In genomic region chr2:230809677-230810251, GRCh38 we compare ENCODE assay signal across 19 cellular contexts. TPM values are rescaled to one million over a fixed set of nuclear protein-coding genes. Genes with fewer than 3 reads are reported as not detected.
A peak's percentile ranks its signal among the peaks of the same experiment; 100 is the strongest.
DNase-seq lines count a peak whose midpoint lies in the region; ATAC-seq, FAIRE-seq and TF ChIP-seq lines count a peak whose summit lies in the region.
"Had no signal": no experiment of that assay in that cellular context is flagged by ENCODE, and none has a peak within 500 bp of the region (broad histone marks: within the 10 kb centered on the region; RNA-seq: fewer than 3 reads in every experiment).

No MANE protein-coding gene starts in this region.

- H3K9me1 ChIP-seq in endothelial cell of umbilical vein (replicated peaks; ENCODE audit: control insufficient read depth, extremely low read depth, insufficient read depth, low read length) = no peaks in the 10 kb centered on the region

- DNase-seq in HepG2 (ENCODE audit: low spot score) (no peak), right lobe of liver (no peak), OCI-LY7 (ENCODE audit: low spot score) (no peak), endothelial cell of umbilical vein (ENCODE audit: low read depth, low spot score) (no peak), type B pancreatic cell (ENCODE audit: extremely low spot score, unreplicated experiment) (no peak), Calu3 (no peak)
- DNase-seq: activated CD4-positive, alpha-beta T cell treated with anti-CD3 and anti-CD28 coated beads, Interleukin-2, amount 50 U/mL, for 1 hour; aorta; islet precursor cell; mucosa of descending colon; NCI-H2227 treated with DMSO at 0.1 percent for 48 hours; stimulated activated CD4-positive, alpha-beta T cell treated with anti-CD3 and anti-CD28 coated beads, Interleukin-4, amount 100 ng/mL, for 4 hours; stimulated activated naive CD4-positive, alpha-beta T cell; T-helper 2 cell had no signal

- TF ChIP-seq RAD21 in HepG2 (CRISPR knock-in tag; IDR thresholded peaks at IDR 0.05) = no peak

- H4K20me1 ChIP-seq in HepG2 (ENCODE audit: insufficient read depth, low read length) (no peaks in the 10 kb centered on the region), OCI-LY7 (ENCODE audit: insufficient read depth, low read length) (no peaks in the 10 kb centered on the region), endothelial cell of umbilical vein (replicated peaks; ENCODE audit: control insufficient read depth, extremely low read depth, insufficient read depth, low read length) (no peaks in the 10 kb centered on the region)

- H3K27ac ChIP-seq in HepG2 (ENCODE audit: extremely low read length, insufficient read depth, low read length) = no peak overlapping the region
- H3K27ac ChIP-seq in right lobe of liver = no peak overlapping the region
- H3K27ac ChIP-seq in OCI-LY7 (ENCODE audit: low read depth, low read length, poor library complexity, severe bottlenecking) = no peak overlapping the region
- no peak overlapping the region for H3K27ac ChIP-seq in endothelial cell of umbilical vein (ENCODE audit: insufficient read depth, low read depth, low read length)
- H3K27ac ChIP-seq: BLaER1, HL-60 had no signal

- no TSS peak for BruUV-seq in HepG2 (replicated peaks; lab: Mats Ljungman, UMichigan)
- BruUV-seq in OCI-LY7 (replicated peaks; lab: Mats Ljungman, UMichigan) = no TSS peak
- BruUV-seq in endothelial cell of umbilical vein (replicated peaks; lab: Mats Ljungman, UMichigan) = no TSS peak
- BruUV-seq in Calu3 (replicated peaks; lab: Mats Ljungman, UMichigan) = no TSS peak

- TF ChIP-seq POLR2A in HepG2 (IDR thresholded peaks at IDR 0.05; ENCODE audit: insufficient read depth in 1 of 2, low read depth in 2 of 2, low read length in 2 of 2) (no peak), right lobe of liver (IDR thresholded peaks at IDR 0.05) (no peak), endothelial cell of umbilical vein (IDR thresholded peaks at IDR 0.05; ENCODE audit: low read depth, low read length) (no peak)

- dilution Hi-C loops in endothelial cell of umbilical vein (cut with MboI; ENCODE audit: extremely low pct_ligation_motif_present, low sequenced_read_pairs) = no loop called here

- TF ChIP-seq EP300 in HepG2 (IDR thresholded peaks at IDR 0.05; ENCODE audit: low read depth in 2 of 2, low read length in 2 of 2) = no peak
- TF ChIP-seq EP300 in HepG2 (CRISPR knock-in tag; IDR thresholded peaks at IDR 0.05; ENCODE audit: borderline replicate concordance) = no peak

- H3K36me3 Mint-ChIP-seq in type B pancreatic cell (peaks cover 17% of the 10 kb centered on the region), Calu3 (ENCODE audit: insufficient read depth, unreplicated experiment) (peaks cover 16% of the 10 kb centered on the region)

- no peak overlapping the region for H3K4me3 Mint-ChIP-seq in type B pancreatic cell
- no peak overlapping the region for H3K4me3 Mint-ChIP-seq in Calu3 (ENCODE audit: low read depth, unreplicated experiment)

- H3K4me2 ChIP-seq in HepG2 (ENCODE audit: low read depth, low read length) (no peak overlapping the region), OCI-LY7 (ENCODE audit: low read length) (no peak overlapping the region), endothelial cell of umbilical vein (ENCODE audit: insufficient read depth, low read length) (no peak overlapping the region)
- H3K4me2 ChIP-seq: BLaER1 had no signal

- H2AFZ ChIP-seq in HepG2 (ENCODE audit: low read length) = no peak overlapping the region
- H2AFZ ChIP-seq in OCI-LY7 (ENCODE audit: low read length) = no peak overlapping the region
- no peak overlapping the region for H2AFZ ChIP-seq in endothelial cell of umbilical vein (ENCODE audit: low read depth, low read length)

- H3K27ac Mint-ChIP-seq in type B pancreatic cell (no peak overlapping the region), Calu3 (ENCODE audit: unreplicated experiment) (no peak overlapping the region)

- H3K27me3 ChIP-seq in HepG2 (ENCODE audit: control insufficient read depth in 1 of 2, insufficient read depth in 2 of 2, low read length in 2 of 2) (no peaks in the 10 kb centered on the region), right lobe of liver (no peaks in the 10 kb centered on the region), endothelial cell of umbilical vein (ENCODE audit: control insufficient read depth in 2 of 2, insufficient read depth in 2 of 2, low read length in 2 of 2) (no peaks in the 10 kb centered on the region)
- H3K27me3 ChIP-seq: BLaER1 had no signal

- H3K4me3 ChIP-seq in HepG2 (replicated peaks in 1 of 3; ENCODE audit: insufficient read depth in 1 of 3, low read depth in 2 of 3, low read length in 3 of 3) = no peak overlapping the region
- H3K4me3 ChIP-seq in right lobe of liver = no peak overlapping the region
- no peak overlapping the region for H3K4me3 ChIP-seq in OCI-LY7 (ENCODE audit: low read depth, low read length, poor library complexity, severe bottlenecking)
- no peak overlapping the region for H3K4me3 ChIP-seq in endothelial cell of umbilical vein (replicated peaks in 1 of 3; ENCODE audit: insufficient read depth in 1 of 3, low read depth in 1 of 3, low read length in 3 of 3)
- H3K4me3 ChIP-seq: BLaER1, mucosa of descending colon had no signal

- WGBS in HepG2 (ENCODE audit: low lambda C conversion rate) = 95% methylated on average over 8 of the region's 8 CpGs
- 85% methylated on average over 8 of the region's 8 CpGs for WGBS in right lobe of liver (ENCODE audit: insufficient coverage, low coverage, low lambda C conversion rate, missing lambda C conversion rate)

- H3K9me3 ChIP-seq in HepG2 (ENCODE audit: low read length) (no peaks in the 10 kb centered on the region), right lobe of liver (no peaks in the 10 kb centered on the region), OCI-LY7 (ENCODE audit: low read length) (no peaks in the 10 kb centered on the region), endothelial cell of umbilical vein (replicated peaks; ENCODE audit: control insufficient read depth, insufficient read depth, low read length) (no peaks in the 10 kb centered on the region)
- H3K9me3 ChIP-seq: mucosa of descending colon had no signal

- peaks cover 12 to 38% of the 10 kb centered on the region in 2 experiments for H3K36me3 ChIP-seq in HepG2 (replicated peaks in 1 of 2; ENCODE audit: control insufficient read depth in 1 of 2, insufficient read depth in 2 of 2, low read length in 2 of 2)
- H3K36me3 ChIP-seq in right lobe of liver = peaks cover 0 to 24% (median 4%) of the 10 kb centered on the region in 4 donors
- H3K36me3 ChIP-seq in OCI-LY7 (ENCODE audit: insufficient read depth, low read length) = peaks cover 40% of the 10 kb centered on the region
- peaks cover 12 to 16% of the 10 kb centered on the region in 2 experiments for H3K36me3 ChIP-seq in endothelial cell of umbilical vein (ENCODE audit: control insufficient read depth in 2 of 2, extremely low read depth in 1 of 2, insufficient read depth in 2 of 2, low read length in 2 of 2)

- H3K4me1 Mint-ChIP-seq in type B pancreatic cell (ENCODE audit: unreplicated experiment) (no peaks in the 10 kb centered on the region), Calu3 (ENCODE audit: low read depth, unreplicated experiment) (no peaks in the 10 kb centered on the region)

- H3K79me2 ChIP-seq in HepG2 (ENCODE audit: insufficient read depth, low read length) = no peaks in the 10 kb centered on the region
- H3K79me2 ChIP-seq in OCI-LY7 (ENCODE audit: insufficient read depth, low read depth, low read length) = no peaks in the 10 kb centered on the region
- no peaks in the 10 kb centered on the region for H3K79me2 ChIP-seq in endothelial cell of umbilical vein (ENCODE audit: control insufficient read depth, insufficient read depth, low read length)

- CTCF ChIA-PET in HepG2 (lab: Yijun Ruan, JAX; ENCODE audit: low intra/inter-chr PET ratio, low total read pairs) = no interaction called here
- CTCF ChIA-PET in OCI-LY7 (lab: Charles Lee; ENCODE audit: unreplicated experiment) = no interaction called here
- CTCF ChIA-PET in endothelial cell of umbilical vein (lab: Charles Lee) = interaction anchor here (0.9 to 3.5 kb wide), 7 partner anchors 11 to 188 kb away, joined by 3 to 21 read pairs (median 5); partner anchors contain the start of gene CAB39
- CTCF ChIA-PET in Calu3 (lab: Charles Lee) = interaction anchor here (0.7 to 1.2 kb wide), 3 partner anchors 16 to 167 kb away, joined by 4 to 6 read pairs (median 5); no protein-coding TSS in a partner anchor

- no peaks in the 10 kb centered on the region for H3K4me1 ChIP-seq in HepG2 (ENCODE audit: insufficient read depth, low read length)
- H3K4me1 ChIP-seq in right lobe of liver = no peaks in the 10 kb centered on the region
- H3K4me1 ChIP-seq in OCI-LY7 (ENCODE audit: insufficient read depth, low read length, poor library complexity, severe bottlenecking) = peaks cover 7% of the 10 kb centered on the region
- H3K4me1 ChIP-seq in endothelial cell of umbilical vein (ENCODE audit: control insufficient read depth, extremely low read depth, insufficient read depth, low read length) = no peaks in the 10 kb centered on the region
- H3K4me1 ChIP-seq: BLaER1 had no signal

- in situ Hi-C loops in HepG2 (cut with HindIII; ENCODE audit: extremely low pct_ligation_motif_present, low pct_unique_long_range_greater_than_20kb) = loop anchor here (25.0 kb wide), 1 partner anchor 797 kb away; no protein-coding TSS in a partner anchor

- intact Hi-C loops in HepG2 (cut with micrococcal nuclease; ENCODE audit: unreplicated experiment) = no loop called here
- intact Hi-C loops in right lobe of liver (cut with DNase I) = no loop called here
- intact Hi-C loops in OCI-LY7 (cut with micrococcal nuclease; ENCODE audit: unreplicated experiment) = loop anchor here (10.0 kb wide), 1 partner anchor 605 kb away; no protein-coding TSS in a partner anchor
- intact Hi-C loops in endothelial cell of umbilical vein (cut with micrococcal nuclease) = loop anchor here (5.0 kb wide), 2 partner anchors 97 to 197 kb away; partner anchors contain the start of gene CAB39
- intact Hi-C loops in Calu3 (cut with micrococcal nuclease; ENCODE audit: unreplicated experiment) = loop anchor here (5.0 kb wide), 1 partner anchor 192 kb away; no protein-coding TSS in a partner anchor

- TF ChIP-seq CTCF in HepG2 (CRISPR knock-in tag; IDR thresholded peaks at IDR 0.05) (no peak), right lobe of liver (IDR thresholded peaks at IDR 0.05) (peak in 2 of 4 donors; percentile 3 to 6), OCI-LY7 (conservative IDR thresholded peaks at IDR 0.05; ENCODE audit: low read length) (peak; percentile 65), endothelial cell of umbilical vein (IDR thresholded peaks at IDR 0.05; ENCODE audit: extremely low read depth in 1 of 2, insufficient read depth in 1 of 2, low read depth in 1 of 2, low read length in 2 of 2) (peak in 1 of 2 donors; percentile 16), type B pancreatic cell (conservative IDR thresholded peaks at IDR 0.05) (peak; percentile 61), Calu3 (IDR thresholded peaks at IDR 0.05; ENCODE audit: unreplicated experiment) (no peak)

- no peaks in the 10 kb centered on the region for H3K9me2 ChIP-seq in OCI-LY7 (ENCODE audit: insufficient read depth, low read length)

- H3K9me3 Mint-ChIP-seq in type B pancreatic cell (no peaks in the 10 kb centered on the region), Calu3 (ENCODE audit: low read depth, unreplicated experiment) (no peaks in the 10 kb centered on the region)

- H3K9ac ChIP-seq in HepG2 (ENCODE audit: insufficient read depth, low read depth, low read length) (no peak overlapping the region), endothelial cell of umbilical vein (replicated peaks; ENCODE audit: extremely low read depth, insufficient read depth, low read length) (no peak overlapping the region)
- H3K9ac ChIP-seq: BLaER1 had no signal

- POLR2A ChIA-PET in HepG2 (lab: Yijun Ruan, JAX) (no interaction called here), OCI-LY7 (lab: Charles Lee) (interaction anchor here (0.7 kb wide), 3 partner anchors 9 to 402 kb away, joined by 3 to 8 read pairs (median 3); no protein-coding TSS in a partner anchor), endothelial cell of umbilical vein (lab: Charles Lee) (no interaction called here)

- peak; percentile 27; the same call in 2 of the 3 replicates for ATAC-seq in HepG2
- ATAC-seq in right lobe of liver = no peak
- ATAC-seq in HG02973 (IDR thresholded peaks at IDR 0.05; ENCODE audit: unreplicated experiment) = no peak
- ATAC-seq in GM18909 (IDR thresholded peaks at IDR 0.05; ENCODE audit: poor library complexity, unreplicated experiment) = no peak
- ATAC-seq: mucosa of descending colon had no signal

- FAIRE-seq in HepG2 (lab: Jason Lieb, UNC) (no peak), endothelial cell of umbilical vein (lab: Jason Lieb, UNC) (no peak)
- FAIRE-seq: H54 had no signal

- H3K27me3 Mint-ChIP-seq in type B pancreatic cell (no peaks in the 10 kb centered on the region), Calu3 (ENCODE audit: unreplicated experiment) (no peaks in the 10 kb centered on the region)

RNA-seq across cellular contexts. Expression of gene ITM2C, which starts 55.0 kb away (rescaled TPM):
- 40.7 and 70.5 TPM in 2 replicates for total RNA-seq in HepG2 (2016; rRNA removed; fragmentation: Illumina TruSeq; extraction: Trizol)
- total RNA-seq in HepG2 (2016; cell fraction: cytosol; rRNA removed; fragmentation: Illumina TruSeq; extraction: Trizol; ENCODE audit: low read depth) = 13.6 and 14.1 TPM in 2 replicates
- 40.7 and 74.0 TPM in 2 replicates for total RNA-seq in HepG2 (2016; cell fraction: insoluble cytoplasmic fraction; rRNA removed; fragmentation: Illumina TruSeq; extraction: Trizol)
- 30.7 and 33.5 TPM in 2 replicates for total RNA-seq in HepG2 (2016; cell fraction: membrane; rRNA removed; fragmentation: Illumina TruSeq; extraction: Trizol)
- 49.2 and 56.2 TPM in 2 replicates for total RNA-seq in HepG2 (2016; cell fraction: nucleus; rRNA removed; fragmentation: Illumina TruSeq; extraction: Trizol)
- 270 and 321 TPM in 2 replicates for polyA plus RNA-seq in HepG2 (2011; rRNA removed)
- polyA plus RNA-seq in HepG2 (2011; cell fraction: cytosol; rRNA removed) = 356 TPM in 2 replicates
- polyA plus RNA-seq in HepG2 (2011; cell fraction: nucleus; rRNA removed) = 111 and 119 TPM in 2 replicates
- polyA plus RNA-seq in HepG2 (2012) = 124 and 196 TPM in 2 replicates
- polyA plus RNA-seq in HepG2 (2016; cell fraction: cytosol; fragmentation: Illumina TruSeq; extraction: Trizol; ENCODE audit: low read depth) = 18.9 and 24.2 TPM in 2 replicates
- 53.1 and 56.4 TPM in 2 replicates for polyA plus RNA-seq in HepG2 (2016; cell fraction: insoluble cytoplasmic fraction; fragmentation: Illumina TruSeq; extraction: Trizol; ENCODE audit: low read depth)
- polyA plus RNA-seq in HepG2 (2016; cell fraction: membrane; fragmentation: Illumina TruSeq; extraction: Trizol; ENCODE audit: low read depth) = 32.9 and 35.3 TPM in 2 replicates
- polyA plus RNA-seq in HepG2 (2016; cell fraction: nucleus; fragmentation: Illumina TruSeq; extraction: Trizol; ENCODE audit: insufficient read depth, low read depth) = 111 and 121 TPM in 2 replicates
- 108 and 408 TPM in 2 replicates for polyA minus RNA-seq in HepG2 (2011; rRNA and poly(A)+ RNA removed; ENCODE audit: low replicate concordance)
- polyA minus RNA-seq in HepG2 (2011; cell fraction: cytosol; rRNA and poly(A)+ RNA removed) = 84.7 and 140 TPM in 2 replicates
- 20.1 and 24.2 TPM in 2 replicates for polyA minus RNA-seq in HepG2 (2011; cell fraction: nucleus; rRNA and poly(A)+ RNA removed)
- total RNA-seq in right lobe of liver = 10 to 100 TPM; 11.1 to 26.9 (median 24.2) TPM
- not detected in 2 replicates for total RNA-seq in OCI-LY7 (2014; rRNA removed; shearing (Covaris generic))
- total RNA-seq in OCI-LY7 (2022) = not detected in 2 replicates
- total RNA-seq in endothelial cell of umbilical vein = 8.4 and 12.0 TPM in 2 replicates
- 12.1 and 14.0 TPM in 2 replicates for polyA plus RNA-seq in endothelial cell of umbilical vein
- 6.9 and 7.0 TPM in 2 replicates for polyA plus RNA-seq in endothelial cell of umbilical vein (2011; cell fraction: cytosol; rRNA removed)
- polyA plus RNA-seq in endothelial cell of umbilical vein (2011; cell fraction: nucleus; rRNA removed) = 3.8 and 4.8 TPM in 2 replicates
- polyA plus RNA-seq in endothelial cell of umbilical vein (2012) = 8.5 and 13.4 TPM in 2 replicates
- polyA minus RNA-seq in endothelial cell of umbilical vein = 11.6 and 14.8 TPM in 2 replicates
- polyA minus RNA-seq in endothelial cell of umbilical vein (2011; cell fraction: cytosol; rRNA and poly(A)+ RNA removed) = 17.7 TPM
- polyA minus RNA-seq in endothelial cell of umbilical vein (2011; cell fraction: nucleus; rRNA and poly(A)+ RNA removed) = 0.67 and 1.7 TPM in 2 replicates
- 211 and 285 TPM in 2 replicates for total RNA-seq in type B pancreatic cell (ENCODE audit: low replicate concordance)
- 55.0 and 57.1 TPM in 2 replicates for total RNA-seq in Calu3 (2022)

Comparison
In these comparisons a context has a peak if more than half of its experiments do, and no peak if none do; other contexts are left out.
1. CTCF ChIP-seq: peak in OCI-LY7 (single experiment) and type B pancreatic cell (single experiment); none in HepG2 (single experiment) and Calu3 (single experiment).
2. CTCF ChIA-PET loops: an anchor here in endothelial cell of umbilical vein (0.9 to 3.5 kb wide) and Calu3 (0.7 to 1.2 kb wide); none called in HepG2 and OCI-LY7.
3. intact Hi-C loops: an anchor here in OCI-LY7 (10.0 kb wide), endothelial cell of umbilical vein (5.0 kb wide) and Calu3 (5.0 kb wide); none called in HepG2 and right lobe of liver.